ENCODE assay signal across 15 cellular contexts in genomic region chr13:110265682-110266430, GRCh38. TPM values are rescaled to one million over a fixed set of nuclear protein-coding genes. Genes with fewer than 3 reads are reported as not detected.
DNase-seq lines count a peak whose midpoint lies in the region; ATAC-seq and TF ChIP-seq lines count a peak whose summit lies in the region.
"Had no signal": no experiment of that assay in that cellular context is flagged by ENCODE, and none has a peak within 500 bp of the region (broad histone marks: within the 10 kb centered on the region; RNA-seq: fewer than 3 reads in every experiment).

No MANE protein-coding gene starts in this region.

- H3K36me3 Mint-ChIP-seq in activated naive CD4-positive, alpha-beta T cell treated with anti-CD3 and anti-CD28 coated beads, Interleukin-2, amount 10 ng/mL, durations not matched to agents 7 days and 5 days, result no peaks in the 10 kb centered on the region
- H3K36me3 Mint-ChIP-seq: IgD-negative memory B cell; naive thymus-derived CD4-positive, alpha-beta T cell had no signal

- H3K9ac ChIP-seq in subcutaneous abdominal adipose tissue (ENCODE audit: low read length in 5 of 5), result peak overlapping the region in 1 of 5 donors; percentile 35

- POLR2A ChIA-PET in GM10248 (lab: Yijun Ruan, JAX), result no interaction called here

- H3K9me3 ChIP-seq in esophagus (ENCODE audit: control insufficient read depth in 2 of 2, insufficient read depth in 1 of 2, low read depth in 1 of 2, low read length in 1 of 2) (no peaks in the 10 kb centered on the region), lung (ENCODE audit: control insufficient read depth in 2 of 2, insufficient read depth in 1 of 2, low read length in 1 of 2) (no peaks in the 10 kb centered on the region), subcutaneous abdominal adipose tissue (ENCODE audit: control insufficient read depth in 5 of 5, low read length in 5 of 5) (no peaks in the 10 kb centered on the region)

- TF ChIP-seq CTCF in lung (IDR thresholded peaks at IDR 0.05; ENCODE audit: control extremely low read depth, extremely low read depth) (no peak), GM10248 (IDR thresholded peaks at IDR 0.05; ENCODE audit: control extremely low read depth, extremely low read depth, low read depth, missing control alignments) (no peak)

- no peaks in the 10 kb centered on the region for H3K36me3 ChIP-seq in esophagus (ENCODE audit: control insufficient read depth in 2 of 2, insufficient read depth in 2 of 2, low read length in 1 of 2)
- H3K36me3 ChIP-seq in lung (ENCODE audit: control insufficient read depth in 2 of 2, insufficient read depth in 2 of 2, low read length in 2 of 2), result no peaks in the 10 kb centered on the region
- H3K36me3 ChIP-seq in subcutaneous abdominal adipose tissue (ENCODE audit: control insufficient read depth in 5 of 5, insufficient read depth in 5 of 5, low read length in 5 of 5), result peaks cover 0 to 20% (median 10%) of the 10 kb centered on the region in 5 donors

- H3K4me1 Mint-ChIP-seq in activated naive CD4-positive, alpha-beta T cell treated with anti-CD3 and anti-CD28 coated beads, Interleukin-2, amount 10 ng/mL, durations not matched to agents 7 days and 5 days, result no peaks in the 10 kb centered on the region
- H3K4me1 Mint-ChIP-seq: IgD-negative memory B cell; naive thymus-derived CD4-positive, alpha-beta T cell had no signal

- H3K27ac ChIP-seq in esophagus (ENCODE audit: low read depth in 2 of 2, low read length in 1 of 2), result peak overlapping the region; percentile 11 to 21
- H3K27ac ChIP-seq in lung (ENCODE audit: low read depth in 1 of 2, low read length in 1 of 2), result peak overlapping the region; percentile 45 to 75
- H3K27ac ChIP-seq in subcutaneous abdominal adipose tissue (ENCODE audit: low read depth, low read length), result peak overlapping the region; percentile 78

- no peak overlapping the region for H3K4me3 ChIP-seq in esophagus (ENCODE audit: low read depth in 1 of 2, low read length in 2 of 2)
- no peak overlapping the region for H3K4me3 ChIP-seq in lung
- H3K4me3 ChIP-seq in subcutaneous abdominal adipose tissue (ENCODE audit: low read depth in 1 of 5, low read length in 5 of 5), result peak overlapping the region in 3 of 5 donors; percentile 4 to 31 (median 5)

- no peak overlapping the region for H3K27ac Mint-ChIP-seq in activated naive CD4-positive, alpha-beta T cell treated with anti-CD3 and anti-CD28 coated beads, Interleukin-2, amount 10 ng/mL, durations not matched to agents 7 days and 5 days
- H3K27ac Mint-ChIP-seq: IgD-negative memory B cell; naive thymus-derived CD4-positive, alpha-beta T cell had no signal

- H3K27me3 ChIP-seq in esophagus (ENCODE audit: control insufficient read depth in 1 of 2, insufficient read depth in 2 of 2, low read length in 2 of 2), result no peaks in the 10 kb centered on the region
- no peaks in the 10 kb centered on the region for H3K27me3 ChIP-seq in lung (ENCODE audit: control insufficient read depth, insufficient read depth)
- no peaks in the 10 kb centered on the region for H3K27me3 ChIP-seq in subcutaneous abdominal adipose tissue (ENCODE audit: control insufficient read depth in 5 of 5, insufficient read depth in 4 of 5, low read length in 5 of 5)

- no peak for ATAC-seq in lung (ENCODE audit: insufficient read depth, low FRiP score)
- ATAC-seq in GM19324 (IDR thresholded peaks at IDR 0.05; ENCODE audit: low FRiP score, unreplicated experiment), result no peak
- ATAC-seq: activated CD4-positive, CD25-positive, alpha-beta regulatory T cell treated with anti-CD3 and anti-CD28 coated beads, Interleukin-2, amount 50 U/mL, for 24 hours; activated T-cell treated with anti-CD3 and anti-CD28 coated beads, Interleukin-2, amount 50 U/mL, for 4 hours; naive thymus-derived CD4-positive, alpha-beta T cell had no signal

- peaks cover 36% of the 10 kb centered on the region for H3K27me3 Mint-ChIP-seq in activated naive CD4-positive, alpha-beta T cell treated with anti-CD3 and anti-CD28 coated beads, Interleukin-2, amount 10 ng/mL, durations not matched to agents 7 days and 5 days

- no peaks in the 10 kb centered on the region for H3K9me3 Mint-ChIP-seq in activated naive CD4-positive, alpha-beta T cell treated with anti-CD3 and anti-CD28 coated beads, Interleukin-2, amount 10 ng/mL, durations not matched to agents 7 days and 5 days
- H3K9me3 Mint-ChIP-seq: activated T-cell treated with anti-CD3 and anti-CD28 coated beads, Interleukin-2, amount 50 U/mL, for 4 hours; IgD-negative memory B cell had no signal

- H3K4me1 ChIP-seq in esophagus (ENCODE audit: control insufficient read depth in 2 of 2, insufficient read depth in 2 of 2, low read length in 1 of 2) (peaks cover 2 to 11% of the 10 kb centered on the region in 2 donors), lung (ENCODE audit: control insufficient read depth in 2 of 2, insufficient read depth in 2 of 2, low read length in 2 of 2) (peaks cover 15 to 36% of the 10 kb centered on the region in 2 donors), subcutaneous abdominal adipose tissue (ENCODE audit: control insufficient read depth in 5 of 5, insufficient read depth in 5 of 5, low read length in 5 of 5) (peaks cover 19 to 94% (median 88%) of the 10 kb centered on the region in 5 donors)

- no peak overlapping the region for H3K4me3 Mint-ChIP-seq in activated naive CD4-positive, alpha-beta T cell treated with anti-CD3 and anti-CD28 coated beads, Interleukin-2, amount 10 ng/mL, durations not matched to agents 7 days and 5 days
- H3K4me3 Mint-ChIP-seq: activated T-cell treated with anti-CD3 and anti-CD28 coated beads, Interleukin-2, amount 50 U/mL, for 4 hours; naive thymus-derived CD4-positive, alpha-beta T cell had no signal

- CTCF ChIA-PET in activated naive CD4-positive, alpha-beta T cell treated with anti-CD3 and anti-CD28 coated beads, Interleukin-2, amount 10 ng/mL, durations not matched to agents 7 days and 5 days (lab: Charles Lee), result no interaction called here
- CTCF ChIA-PET in GM10248 (lab: Yijun Ruan, JAX), result no interaction called here

- WGBS in esophagus, 2 donors, result 61 to 64% methylated on average over 38 of the region's 38 CpGs
- WGBS in lung, 2 donors, result 54 to 59% methylated on average over 38 of the region's 38 CpGs

- DNase-seq in SK-N-DZ (ENCODE audit: low spot score), result peak; percentile 59
- DNase-seq in lung (ENCODE audit: low spot score), result no peak
- no peak for DNase-seq in UCSD-AML1 (lab: John Stamatoyannopoulos, UW; ENCODE audit: unreplicated experiment)
- no peak for DNase-seq in activated naive CD4-positive, alpha-beta T cell treated with anti-CD3 and anti-CD28 coated beads, Interleukin-2, amount 10 ng/mL, durations not matched to agents 7 days and 5 days
- no peak for DNase-seq in GM10248 (ENCODE audit: extremely low spot score)
- DNase-seq: activated T-cell treated with anti-CD3 and anti-CD28 coated beads, Interleukin-2, amount 50 U/mL, for 4 hours; naive thymus-derived CD4-positive, alpha-beta T cell; NCI-H187; NK-92 treated with Interleukin-12 subunit alpha and Interleukin-12 subunit beta, amount 100 ng/mL, for 24 hours; stimulated activated CD8-positive, alpha-beta memory T cell treated with anti-CD3 and anti-CD28 coated beads, Interleukin-4, amount 100 ng/mL, for 48 hours had no signal

RNA-seq across cellular contexts. Expression of gene COL4A1, which starts 41.1 kb away (rescaled TPM):
- polyA plus RNA-seq in SK-N-DZ (2014; cell fraction: cytosol; rRNA removed), result 47.5 and 48.2 TPM in 2 replicates
- polyA plus RNA-seq in SK-N-DZ (2014; cell fraction: nucleus; rRNA removed), result 44.8 and 49.1 TPM in 2 replicates
- polyA plus RNA-seq in esophagus (10 to 100 TPM; 10.4 to 23.7 TPM), lung (100 to 1,000 TPM; 114 to 310 TPM)
- 1,000 to 10,000 TPM in 1 of 2 donors, 100 to 1,000 TPM in 1; 326 to 1,051 TPM for total RNA-seq in lung
- polyA plus RNA-seq: IgD-negative memory B cell; naive thymus-derived CD4-positive, alpha-beta T cell had no signal

RNA-seq across cellular contexts. Expression of gene COL4A2, which starts 41.2 kb away (rescaled TPM):
- 65.4 and 81.9 TPM in 2 replicates for polyA plus RNA-seq in SK-N-DZ (2014; cell fraction: cytosol; rRNA removed)
- 108 and 116 TPM in 2 replicates for polyA plus RNA-seq in SK-N-DZ (2014; cell fraction: nucleus; rRNA removed)
- polyA plus RNA-seq in esophagus (10 to 100 TPM; 25.3 to 39.2 TPM), lung (100 to 1,000 TPM; 169 to 264 TPM)
- total RNA-seq in lung, result 100 to 1,000 TPM; 414 to 627 TPM
- polyA plus RNA-seq: IgD-negative memory B cell; naive thymus-derived CD4-positive, alpha-beta T cell had no signal

Comparison
In these comparisons a context has a peak if more than half of its experiments do, and no peak if none do; other contexts are left out.
1. H3K27ac ChIP-seq: peak in every context shown above with its lines; median percentile 78 in subcutaneous abdominal adipose tissue; 60 in lung; 16 in esophagus.
2. H3K4me3 ChIP-seq: peak in subcutaneous abdominal adipose tissue (3 of 5); none in esophagus (0 of 2) and lung (single experiment).
3. RNA of gene COL4A1, which starts 41.1 kb away (polyA plus RNA-seq): 114 to 310 TPM in lung; 10.4 to 23.7 TPM in esophagus; every median in the first group is over 4 times any median in the second.
4. RNA of gene COL4A2, which starts 41.2 kb away (polyA plus RNA-seq): 169 to 264 TPM in lung; 25.3 to 39.2 TPM in esophagus; every median in the first group is over 4 times any median in the second.